Comparison of ENCODE assay signal across 1 cellular context in the genomic region with DNA sequence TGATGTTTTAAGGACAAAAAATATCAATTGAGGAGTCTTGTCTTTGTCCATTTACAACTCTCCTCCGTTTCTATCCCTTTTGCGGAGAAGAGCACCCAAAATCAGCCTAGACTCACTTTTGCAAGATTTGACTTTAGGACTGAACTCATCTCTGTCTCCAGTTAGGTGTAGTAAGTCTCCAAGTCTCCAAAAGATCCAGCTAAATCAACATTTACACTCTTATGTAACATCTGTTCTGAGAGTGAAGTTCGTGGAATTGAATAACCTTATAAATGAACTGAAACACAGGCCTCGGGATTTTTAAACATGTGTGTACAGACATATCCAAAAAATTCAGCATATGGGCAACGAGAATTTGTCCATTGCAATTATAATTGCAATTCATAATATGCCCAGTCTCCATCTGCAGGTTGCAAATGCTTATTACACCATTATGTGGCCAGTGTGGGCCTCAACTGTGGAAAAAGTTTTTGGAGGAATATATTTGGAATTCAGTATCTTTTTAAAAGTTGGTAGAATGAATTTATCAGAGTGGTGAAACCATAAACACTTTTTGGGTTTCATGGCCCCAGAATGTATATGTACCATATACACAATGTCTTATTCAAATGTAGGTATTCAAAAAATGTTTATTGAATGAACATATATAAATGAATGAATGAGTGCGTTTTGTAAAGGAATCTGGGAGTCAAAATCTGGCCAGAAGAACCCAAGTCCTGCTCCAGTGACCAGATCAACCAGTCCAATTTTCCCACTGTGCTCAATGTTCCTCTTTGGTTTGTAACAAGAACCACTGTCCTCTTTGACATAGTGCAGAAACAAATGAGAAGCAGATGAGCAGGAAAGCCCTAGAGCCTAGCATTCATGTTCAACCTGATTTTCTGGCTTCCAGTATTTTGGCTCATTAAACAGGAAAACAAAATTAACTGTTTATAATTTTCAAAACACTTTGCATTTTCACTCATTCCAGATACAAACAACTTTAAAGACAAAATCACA.
TF ChIP-seq lines count a peak whose summit lies in the region.

No MANE protein-coding gene starts in this region.

TF ChIP-seq in HepG2, 621 proteins besides CTCF, POLR2A, EP300 and RAD21:
- TF ChIP-seq ZNF749 (CRISPR knock-in tag; IDR thresholded peaks at IDR 0.05; ENCODE audit: borderline replicate concordance) (no peak), NAIF1 (CRISPR knock-in tag; IDR thresholded peaks at IDR 0.05; ENCODE audit: borderline replicate concordance) (no peak)
- TF ChIP-seq, protein P1, sequence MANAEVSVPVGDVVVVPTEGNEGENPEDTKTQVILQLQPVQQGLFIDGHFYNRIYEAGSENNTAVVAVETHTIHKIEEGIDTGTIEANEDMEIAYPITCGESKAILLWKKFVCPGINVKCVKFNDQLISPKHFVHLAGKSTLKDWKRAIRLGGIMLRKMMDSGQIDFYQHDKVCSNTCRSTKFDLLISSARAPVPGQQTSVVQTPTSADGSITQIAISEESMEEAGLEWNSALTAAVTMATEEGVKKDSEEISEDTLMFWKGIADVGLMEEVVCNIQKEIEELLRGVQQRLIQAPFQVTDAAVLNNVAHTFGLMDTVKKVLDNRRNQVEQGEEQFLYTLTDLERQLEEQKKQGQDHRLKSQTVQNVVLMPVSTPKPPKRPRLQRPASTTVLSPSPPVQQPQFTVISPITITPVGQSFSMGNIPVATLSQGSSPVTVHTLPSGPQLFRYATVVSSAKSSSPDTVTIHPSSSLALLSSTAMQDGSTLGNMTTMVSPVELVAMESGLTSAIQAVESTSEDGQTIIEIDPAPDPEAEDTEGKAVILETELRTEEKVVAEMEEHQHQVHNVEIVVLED (CRISPR knock-in tag; IDR thresholded peaks at IDR 0.05; ENCODE audit: borderline replicate concordance), result no peak
